ENCODE assay signal across 18 cellular contexts in the genomic region with DNA sequence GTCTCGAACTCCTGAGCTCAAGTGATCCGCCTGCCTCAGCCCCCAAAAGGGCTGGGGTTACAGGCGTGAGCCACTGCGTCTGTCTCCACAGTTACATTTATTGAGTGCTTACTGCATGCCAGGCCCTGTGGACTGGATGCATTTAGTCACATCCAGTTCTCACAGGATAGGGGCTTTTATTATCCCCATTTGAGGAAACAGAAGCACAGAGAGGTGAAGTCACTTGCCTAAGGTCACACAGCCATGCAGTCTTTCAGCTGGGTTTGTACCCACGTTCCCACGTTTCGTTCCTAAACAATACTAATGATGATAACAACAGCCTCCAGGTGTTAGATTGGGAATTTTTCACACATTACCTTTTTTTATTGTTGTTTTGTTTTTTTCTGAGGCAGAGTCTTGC. TPM values are rescaled to one million over a fixed set of nuclear protein-coding genes. Genes with fewer than 3 reads are reported as not detected.
DNase-seq lines count a peak whose midpoint lies in the region; ATAC-seq, FAIRE-seq and TF ChIP-seq lines count a peak whose summit lies in the region.
"Had no signal": no experiment of that assay in that cellular context is flagged by ENCODE, and none has a peak within 500 bp of the region (broad histone marks: within the 10 kb centered on the region; RNA-seq: fewer than 3 reads in every experiment).

No MANE protein-coding gene starts in this region.

- no peak overlapping the region for H3K4me2 ChIP-seq in A549
- H3K4me2 ChIP-seq: GM23338, KMS-11 had no signal

- no peak for TF ChIP-seq RAD21 in A549 (conservative IDR thresholded peaks at IDR 0.05 in 1 of 2, IDR thresholded peaks at IDR 0.05 in 1 of 2)

- CTCF ChIA-PET in A549 (lab: Yijun Ruan, JAX) (interaction anchor here (0.6 to 8.1 kb wide), 4 partner anchors 8 to 92 kb away, joined by 4 to 45 read pairs (median 14); no protein-coding TSS in a partner anchor), WTC11 (lab: Charles Lee) (no interaction called here)

- TF ChIP-seq CTCF in A549 (IDR thresholded peaks at IDR 0.05) (no peak), WTC11 (IDR thresholded peaks at IDR 0.05) (no peak), bronchial epithelial cell (IDR thresholded peaks at IDR 0.05; ENCODE audit: insufficient read depth, low read length, severe bottlenecking) (no peak)

- no peaks in the 10 kb centered on the region for H3K36me3 ChIP-seq in bronchial epithelial cell (ENCODE audit: control insufficient read depth, insufficient read depth, low read length)
- H3K36me3 ChIP-seq in effector memory CD4-positive, alpha-beta T cell (ENCODE audit: control insufficient read depth, insufficient read depth, low read length), result no peaks in the 10 kb centered on the region
- H3K36me3 ChIP-seq: BE2C had no signal

- H3K4me1 ChIP-seq in A549, result peaks cover 5% of the 10 kb centered on the region; the same call in 1 of the 3 replicates
- no peaks in the 10 kb centered on the region for H3K4me1 ChIP-seq in effector memory CD4-positive, alpha-beta T cell (ENCODE audit: control insufficient read depth, insufficient read depth, low read length, poor library complexity, severe bottlenecking)
- H3K4me1 ChIP-seq: BE2C had no signal

- no peaks in the 10 kb centered on the region for H3K27me3 Mint-ChIP-seq in WTC11 (ENCODE audit: low read depth)
- H3K27me3 Mint-ChIP-seq: CD4-positive, CD25-positive, alpha-beta regulatory T cell; CD8-positive, alpha-beta memory T cell had no signal

- H3K4me3 ChIP-seq in A549 (no peak overlapping the region), bronchial epithelial cell (ENCODE audit: low read depth, low read length) (no peak overlapping the region)
- no peak overlapping the region for H3K4me3 ChIP-seq in effector memory CD4-positive, alpha-beta T cell (ENCODE audit: insufficient read depth, low read depth, low read length, poor library complexity, severe bottlenecking)
- H3K4me3 ChIP-seq: GM23338 had no signal

- no peaks in the 10 kb centered on the region for H3K27me3 ChIP-seq in bronchial epithelial cell (ENCODE audit: control insufficient read depth, insufficient read depth, low read length)
- no peaks in the 10 kb centered on the region for H3K27me3 ChIP-seq in effector memory CD4-positive, alpha-beta T cell (replicated peaks; ENCODE audit: control insufficient read depth, insufficient read depth, low read length, poor library complexity, severe bottlenecking)

- 0 out of 2 replicates have a peak overlapping the region, but pooled peaks have one; percentile 32 for H3K27ac Mint-ChIP-seq in WTC11
- H3K27ac Mint-ChIP-seq: CD4-positive, CD25-positive, alpha-beta regulatory T cell; GM23338 had no signal

- POLR2A ChIA-PET in A549 (lab: Yijun Ruan, JAX) (no interaction called here), WTC11 (lab: Charles Lee) (no interaction called here)

- TF ChIP-seq POLR2A in A549 (IDR thresholded peaks at IDR 0.05; ENCODE audit: low read length), result no peak

- no peaks in the 10 kb centered on the region for H3K4me1 Mint-ChIP-seq in WTC11
- H3K4me1 Mint-ChIP-seq: CD4-positive, CD25-positive, alpha-beta regulatory T cell; CD8-positive, alpha-beta memory T cell; GM23338 had no signal

- no peak overlapping the region for H3K4me3 Mint-ChIP-seq in WTC11
- H3K4me3 Mint-ChIP-seq: CD4-positive, CD25-positive, alpha-beta regulatory T cell; CD8-positive, alpha-beta memory T cell; GM23338 had no signal

- WGBS in A549 (ENCODE audit: missing lambda C conversion rate), result 86% methylated on average over 7 of the region's 7 CpGs

- H3K36me3 Mint-ChIP-seq in WTC11, result peaks cover 9% of the 10 kb centered on the region
- H3K36me3 Mint-ChIP-seq: CD4-positive, CD25-positive, alpha-beta regulatory T cell; CD8-positive, alpha-beta memory T cell had no signal

- peaks cover 8% of the 10 kb centered on the region for H3K9me3 Mint-ChIP-seq in WTC11
- H3K9me3 Mint-ChIP-seq: CD4-positive, CD25-positive, alpha-beta regulatory T cell; CD8-positive, alpha-beta memory T cell had no signal

- no peak overlapping the region; a peak in 1 of 6 replicates for H3K27ac ChIP-seq in A549
- no peak overlapping the region for H3K27ac ChIP-seq in effector memory CD4-positive, alpha-beta T cell (ENCODE audit: insufficient read depth, low read length, poor library complexity, severe bottlenecking)
- H3K27ac ChIP-seq: KMS-11 had no signal

- TF ChIP-seq EP300 in A549 (IDR thresholded peaks at IDR 0.05), result no peak

- DNase-seq in A549 (ENCODE audit: low read depth in 1 of 2, low spot score in 1 of 2), result no peak
- DNase-seq in WTC11 (ENCODE audit: low spot score), result no peak
- no peak for DNase-seq in bronchial epithelial cell (ENCODE audit: low read depth)
- no peak for DNase-seq in effector memory CD4-positive, alpha-beta T cell
- no peak for DNase-seq in DMS114 treated with DMSO at 0.1 percent for 48 hours (lab: John Stamatoyannopoulos, UW; ENCODE audit: unreplicated experiment)
- DNase-seq: 8988T; BE2C; C1 segment of cervical spinal cord; CD4-positive, CD25-positive, alpha-beta regulatory T cell; CD8-positive, alpha-beta memory T cell; COR-L47; DMS153; DMS79; GDM1 had no signal

- no peaks in the 10 kb centered on the region for H3K9me3 ChIP-seq in A549
- H3K9me3 ChIP-seq in effector memory CD4-positive, alpha-beta T cell (ENCODE audit: control insufficient read depth, low read length), result no peaks in the 10 kb centered on the region

- no peak for FAIRE-seq in A549 (lab: Jason Lieb, UNC)
- FAIRE-seq in bronchial epithelial cell (lab: Jason Lieb, UNC), result peak; percentile 32

- ATAC-seq in A549 (no peak), WTC11 (no peak), HG03039 (IDR thresholded peaks at IDR 0.05; ENCODE audit: unreplicated experiment) (no peak)
- ATAC-seq: GM23338 had no signal

TF ChIP-seq in A549, 52 proteins besides CTCF, POLR2A, EP300 and RAD21:
- no peak for TF ChIP-seq POLR2AphosphoS2 (conservative IDR thresholded peaks at IDR 0.05; ENCODE audit: low read length)
- peak; percentile 66 for TF ChIP-seq ZFP36 (IDR thresholded peaks at IDR 0.05; ENCODE audit: borderline replicate concordance, partially characterized antibody)
- no peak for TF ChIP-seq NR3C1 (IDR thresholded peaks at IDR 0.05)

TF ChIP-seq in WTC11, 78 proteins besides CTCF, POLR2A, EP300 and RAD21 (continues in another document):
- TF ChIP-seq, protein P1, sequence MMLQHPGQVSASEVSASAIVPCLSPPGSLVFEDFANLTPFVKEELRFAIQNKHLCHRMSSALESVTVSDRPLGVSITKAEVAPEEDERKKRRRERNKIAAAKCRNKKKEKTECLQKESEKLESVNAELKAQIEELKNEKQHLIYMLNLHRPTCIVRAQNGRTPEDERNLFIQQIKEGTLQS (CRISPR knock-in tag; conservative IDR thresholded peaks at IDR 0.05), result no peak

RNA-seq across cellular contexts. Expression of a gene that starts 9.1 kb away (rescaled TPM):
- 1.1 and 1.4 TPM in 2 replicates for polyA plus RNA-seq in A549 (2011; rRNA removed)
- 1.4 and 1.7 TPM in 2 replicates for polyA plus RNA-seq in A549 (2012; cell fraction: cytosol; rRNA removed)
- 2.4 and 3.8 TPM in 2 replicates for polyA plus RNA-seq in A549 (2012; cell fraction: nucleus; rRNA removed)
- polyA plus RNA-seq in A549 (2017; fragmentation: RNase III; extraction: RNeasy Plus Mini Kit Qiagen cat#74134 plus additional on column Dnase treatment), result 3.1 to 3.6 TPM (median 3.3 TPM) in 3 replicates
- 0.39 and 0.99 TPM in 2 replicates for polyA minus RNA-seq in A549 (2011; rRNA and poly(A)+ RNA removed)
- total RNA-seq in WTC11 (2021), result 0.81 to 1.5 TPM (median 1.1 TPM) in 3 replicates
- not detected in 2 replicates for total RNA-seq in bronchial epithelial cell
- total RNA-seq: CD4-positive, CD25-positive, alpha-beta regulatory T cell had no signal
- polyA plus RNA-seq: CD8-positive, alpha-beta memory T cell had no signal

RNA-seq across cellular contexts. Expression of a gene that starts 26.7 kb away (rescaled TPM):
- polyA plus RNA-seq in A549 (2011; rRNA removed) (11.4 and 12.3 TPM in 2 replicates), A549 (2017; fragmentation: RNase III; extraction: RNeasy Plus Mini Kit Qiagen cat#74134 plus additional on column Dnase treatment) (14.9 to 18.0 TPM (median 16.5 TPM) in 3 replicates)
- 24.2 and 25.2 TPM in 2 replicates for polyA plus RNA-seq in A549 (2012; cell fraction: cytosol; rRNA removed)
- 25.8 and 28.6 TPM in 2 replicates for polyA plus RNA-seq in A549 (2012; cell fraction: nucleus; rRNA removed)
- 10.3 and 12.2 TPM in 2 replicates for polyA minus RNA-seq in A549 (2011; rRNA and poly(A)+ RNA removed)
- total RNA-seq in WTC11 (2021) (24.3 to 26.5 TPM (median 25.2 TPM) in 3 replicates), bronchial epithelial cell (19.0 and 24.3 TPM in 2 replicates)

RNA-seq across cellular contexts. Expression of a gene that starts 37.7 kb away (rescaled TPM):
- polyA plus RNA-seq in A549 (2011; rRNA removed), result 0.12 and 0.28 TPM in 2 replicates
- polyA plus RNA-seq in A549 (2012; cell fraction: cytosol; rRNA removed), result 0.09 TPM in 2 replicates
- 0.71 and 0.88 TPM in 2 replicates for polyA plus RNA-seq in A549 (2012; cell fraction: nucleus; rRNA removed)
- polyA plus RNA-seq in A549 (2017; fragmentation: RNase III; extraction: RNeasy Plus Mini Kit Qiagen cat#74134 plus additional on column Dnase treatment), result 0.28 to 0.54 TPM (median 0.36 TPM) in 3 replicates
- polyA minus RNA-seq in A549 (2011; rRNA and poly(A)+ RNA removed), result 0.10 and 0.21 TPM in 2 replicates
- total RNA-seq in WTC11 (2021), result 11.3 to 15.0 TPM (median 14.8 TPM) in 3 replicates
- total RNA-seq in bronchial epithelial cell, result 0.26 TPM in 2 replicates

RNA-seq across cellular contexts. Expression of a gene that starts 37.8 kb away (rescaled TPM):
- polyA plus RNA-seq in A549 (2011; rRNA removed) (10.2 and 11.7 TPM in 2 replicates), A549 (2017; fragmentation: RNase III; extraction: RNeasy Plus Mini Kit Qiagen cat#74134 plus additional on column Dnase treatment) (20.2 to 22.6 TPM (median 21.6 TPM) in 3 replicates)
- 33.0 and 36.6 TPM in 2 replicates for polyA plus RNA-seq in A549 (2012; cell fraction: cytosol; rRNA removed)
- polyA plus RNA-seq in A549 (2012; cell fraction: nucleus; rRNA removed), result 71.9 and 111 TPM in 2 replicates
- polyA minus RNA-seq in A549 (2011; rRNA and poly(A)+ RNA removed), result 5.5 and 7.5 TPM in 2 replicates
- total RNA-seq in WTC11 (2021) (27.2 to 29.9 TPM (median 28.1 TPM) in 3 replicates), bronchial epithelial cell (11.8 and 14.6 TPM in 2 replicates)

RNA-seq across cellular contexts. Expression of a gene that starts 58.9 kb away (rescaled TPM):
- polyA plus RNA-seq in A549 (2011; rRNA removed) (0.08 and 0.29 TPM in 2 replicates), A549 (2017; fragmentation: RNase III; extraction: RNeasy Plus Mini Kit Qiagen cat#74134 plus additional on column Dnase treatment) (0.29 to 0.38 TPM in 2 of 3 replicates, not detected in the other)
- polyA plus RNA-seq in A549 (2012; cell fraction: cytosol; rRNA removed), result 0.05 and 0.16 TPM in 2 replicates
- 0.05 and 0.20 TPM in 2 replicates for polyA plus RNA-seq in A549 (2012; cell fraction: nucleus; rRNA removed)
- 0.29 TPM in 1 of 2 replicates, not detected in the other for polyA minus RNA-seq in A549 (2011; rRNA and poly(A)+ RNA removed)
- total RNA-seq in WTC11 (2021) (2.0 to 3.6 TPM (median 3.4 TPM) in 3 replicates), bronchial epithelial cell (not detected in 2 replicates)
- total RNA-seq: CD4-positive, CD25-positive, alpha-beta regulatory T cell; CD8-positive, alpha-beta memory T cell; Daoy had no signal
- polyA plus RNA-seq: CD4-positive, CD25-positive, alpha-beta regulatory T cell; CD8-positive, alpha-beta memory T cell had no signal
